Comparison of ENCODE assay signal across 1 cellular context in the genomic region with DNA sequence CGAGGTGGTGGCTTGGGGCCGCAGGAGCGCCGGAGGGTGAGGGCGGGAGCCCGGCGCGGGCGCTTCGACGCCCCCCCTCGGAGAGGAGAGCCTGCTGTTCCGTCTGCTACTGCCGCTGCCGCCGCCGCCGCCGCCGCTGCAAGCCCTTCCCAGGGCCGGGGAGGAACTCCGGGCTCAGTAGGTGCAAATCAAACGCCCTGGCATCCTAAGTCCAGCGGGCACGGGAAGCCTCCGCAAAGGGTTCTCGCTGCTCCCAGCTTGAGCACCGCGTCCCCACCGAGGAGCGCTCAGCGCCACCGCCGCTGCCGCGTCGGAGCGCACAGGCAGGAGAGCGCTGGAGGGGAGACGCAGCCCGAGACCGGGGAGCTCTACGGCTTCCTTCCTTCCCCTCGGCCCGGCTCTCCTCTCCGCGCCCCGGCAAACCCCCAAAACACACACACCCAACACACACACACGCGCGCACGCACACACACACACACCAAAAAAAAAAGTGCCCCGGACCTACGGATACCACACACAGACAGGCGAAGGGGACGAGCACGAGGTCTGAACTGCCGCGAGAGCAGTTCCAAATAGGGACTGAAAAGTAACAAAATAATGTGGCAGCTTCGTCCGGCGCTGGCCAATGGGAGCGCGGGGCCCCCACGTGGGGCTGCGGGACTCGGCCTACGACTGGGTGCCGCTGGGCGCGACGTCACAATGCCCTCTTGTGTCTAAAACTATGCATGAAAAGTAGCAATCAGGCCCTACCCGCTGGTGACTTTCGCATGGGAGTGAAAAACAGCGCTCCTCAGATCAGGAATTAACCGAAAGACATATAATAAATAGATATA.
TF ChIP-seq lines count a peak whose summit lies in the region.

Gene TLE3 (minus strand): TSS at position 581 of the 833 bp plus-strand sequence. CDS start 1,119 bp downstream, outside the sequence.

TF ChIP-seq in WTC11, 78 proteins besides CTCF, POLR2A, EP300 and RAD21 (continued from another document):
- TF ChIP-seq, protein P1, sequence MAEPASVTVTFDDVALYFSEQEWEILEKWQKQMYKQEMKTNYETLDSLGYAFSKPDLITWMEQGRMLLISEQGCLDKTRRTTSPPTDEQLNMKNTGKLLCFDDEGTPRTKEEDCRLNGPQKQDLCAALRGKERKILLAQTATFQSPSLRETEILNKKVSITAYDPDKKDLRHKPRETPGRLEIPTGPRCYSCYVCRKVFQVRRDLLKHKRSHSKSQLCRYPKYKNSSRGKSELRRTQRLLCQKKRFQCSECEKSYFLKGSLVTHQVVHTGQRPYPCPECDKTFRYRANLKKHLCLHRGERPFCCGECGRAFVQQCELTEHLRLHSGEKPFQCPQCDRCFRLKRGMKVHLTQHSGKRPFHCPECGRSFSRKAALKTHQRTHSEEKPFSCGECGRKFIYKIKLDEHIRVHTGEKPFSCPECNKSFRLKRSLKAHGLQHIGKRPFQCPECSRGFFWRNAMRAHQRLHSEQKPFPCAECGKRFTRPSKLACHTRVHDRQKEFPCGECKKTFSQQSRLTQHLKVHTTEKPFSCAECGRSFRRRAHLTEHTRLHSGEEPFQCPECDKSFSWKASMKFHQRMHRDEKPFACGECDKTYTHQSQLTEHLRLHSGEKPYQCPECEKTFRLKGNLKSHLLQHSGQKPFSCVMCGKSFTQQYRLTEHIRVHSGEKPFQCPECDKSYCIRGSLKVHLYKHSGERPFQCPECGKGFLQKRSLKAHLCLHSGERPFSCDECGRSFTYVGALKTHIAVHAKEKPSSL (CRISPR knock-in tag; conservative IDR thresholded peaks at IDR 0.05), result no peak
- TF ChIP-seq ELF4 (CRISPR knock-in tag; IDR thresholded peaks at IDR 0.05; ENCODE audit: low read depth) (no peak), E2F4 (CRISPR knock-in tag; IDR thresholded peaks at IDR 0.05; ENCODE audit: borderline replicate concordance, low read depth) (no peak), GTF2I (CRISPR knock-in tag; conservative IDR thresholded peaks at IDR 0.05) (no peak), MAX (CRISPR knock-in tag; IDR thresholded peaks at IDR 0.05) (peak; percentile 87), GABPB1 (CRISPR knock-in tag; IDR thresholded peaks at IDR 0.05) (peak; percentile 46; the same call in 1 of the 2 replicates), NFYB (CRISPR knock-in tag; conservative IDR thresholded peaks at IDR 0.05; ENCODE audit: low read depth) (peak; percentile 94), ZNF121 (CRISPR knock-in tag; IDR thresholded peaks at IDR 0.05) (no peak), TEAD4 (CRISPR knock-in tag; IDR thresholded peaks at IDR 0.05) (0 out of 2 replicates have a peak, but pooled peaks have one; percentile 12), ZNF512 (CRISPR knock-in tag; IDR thresholded peaks at IDR 0.05; ENCODE audit: borderline replicate concordance) (no peak), CREM (CRISPR knock-in tag; IDR thresholded peaks at IDR 0.05) (peak; percentile 41; the same call in 1 of the 2 replicates), ZNF416 (CRISPR knock-in tag; IDR thresholded peaks at IDR 0.05) (no peak)
- TF ChIP-seq, protein P2, sequence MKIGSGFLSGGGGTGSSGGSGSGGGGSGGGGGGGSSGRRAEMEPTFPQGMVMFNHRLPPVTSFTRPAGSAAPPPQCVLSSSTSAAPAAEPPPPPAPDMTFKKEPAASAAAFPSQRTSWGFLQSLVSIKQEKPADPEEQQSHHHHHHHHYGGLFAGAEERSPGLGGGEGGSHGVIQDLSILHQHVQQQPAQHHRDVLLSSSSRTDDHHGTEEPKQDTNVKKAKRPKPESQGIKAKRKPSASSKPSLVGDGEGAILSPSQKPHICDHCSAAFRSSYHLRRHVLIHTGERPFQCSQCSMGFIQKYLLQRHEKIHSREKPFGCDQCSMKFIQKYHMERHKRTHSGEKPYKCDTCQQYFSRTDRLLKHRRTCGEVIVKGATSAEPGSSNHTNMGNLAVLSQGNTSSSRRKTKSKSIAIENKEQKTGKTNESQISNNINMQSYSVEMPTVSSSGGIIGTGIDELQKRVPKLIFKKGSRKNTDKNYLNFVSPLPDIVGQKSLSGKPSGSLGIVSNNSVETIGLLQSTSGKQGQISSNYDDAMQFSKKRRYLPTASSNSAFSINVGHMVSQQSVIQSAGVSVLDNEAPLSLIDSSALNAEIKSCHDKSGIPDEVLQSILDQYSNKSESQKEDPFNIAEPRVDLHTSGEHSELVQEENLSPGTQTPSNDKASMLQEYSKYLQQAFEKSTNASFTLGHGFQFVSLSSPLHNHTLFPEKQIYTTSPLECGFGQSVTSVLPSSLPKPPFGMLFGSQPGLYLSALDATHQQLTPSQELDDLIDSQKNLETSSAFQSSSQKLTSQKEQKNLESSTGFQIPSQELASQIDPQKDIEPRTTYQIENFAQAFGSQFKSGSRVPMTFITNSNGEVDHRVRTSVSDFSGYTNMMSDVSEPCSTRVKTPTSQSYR (CRISPR knock-in tag; IDR thresholded peaks at IDR 0.05), result 0 out of 2 replicates have a peak, but pooled peaks have one; percentile 24
